In genomic region chr4:40693946-40694345, GRCh38 we compare ENCODE assay signal across 1 cellular context.
TF ChIP-seq lines count a peak whose summit lies in the region.

No MANE protein-coding gene starts in this region.

TF ChIP-seq in GM23338, 12 proteins besides CTCF, POLR2A, EP300 and RAD21 (continued from another document):
- TF ChIP-seq ZNF462 (CRISPR knock-in tag; IDR thresholded peaks at IDR 0.05) (no peak), STAT1 (IDR thresholded peaks at IDR 0.05; ENCODE audit: unreplicated experiment) (no peak), CREB1 (CRISPR knock-in tag; IDR thresholded peaks at IDR 0.05; ENCODE audit: low read depth) (no peak), REST (IDR thresholded peaks at IDR 0.05; ENCODE audit: unreplicated experiment) (no peak), ZNF331 (CRISPR knock-in tag; IDR thresholded peaks at IDR 0.05; ENCODE audit: low read depth) (no peak), ZNF114 (CRISPR knock-in tag; IDR thresholded peaks at IDR 0.05) (no peak), EZH2phosphoT487 (IDR thresholded peaks at IDR 0.05; ENCODE audit: unreplicated experiment) (no peak), JUNB (IDR thresholded peaks at IDR 0.05; ENCODE audit: unreplicated experiment) (no peak)
